Comparison of ENCODE assay signal across 29 cellular contexts in the genomic region with DNA sequence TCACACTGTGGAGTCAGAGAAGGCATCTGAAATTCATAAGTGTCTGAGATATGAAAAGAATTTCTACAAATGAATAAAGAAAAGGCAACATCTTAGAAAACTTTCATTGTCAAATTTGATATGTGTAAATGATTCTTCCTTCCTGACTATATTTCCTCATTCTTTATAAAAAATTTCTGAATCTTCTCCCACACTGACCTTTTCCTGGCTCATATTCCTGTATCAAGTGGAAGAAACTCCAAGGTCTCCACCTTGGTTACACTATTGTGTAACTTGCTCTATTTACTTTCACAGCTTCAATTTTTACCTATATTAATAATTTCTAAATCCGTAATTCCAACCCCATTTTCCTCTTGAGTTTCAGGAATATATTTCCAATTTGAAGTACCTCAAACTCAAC.
DNase-seq lines count a peak whose midpoint lies in the region; ATAC-seq and TF ChIP-seq lines count a peak whose summit lies in the region.
"Had no signal": no experiment of that assay in that cellular context is flagged by ENCODE, and none has a peak within 500 bp of the region (broad histone marks: within the 10 kb centered on the region; RNA-seq: fewer than 3 reads in every experiment).

No MANE protein-coding gene starts in this region.

- no peaks in the 10 kb centered on the region for H3K36me3 ChIP-seq in H7 (replicated peaks; ENCODE audit: control insufficient read depth, insufficient read depth, low read length)
- H3K36me3 ChIP-seq: BE2C; BLaER1; BLaER1 treated with 17β-estradiol and CSF1 and Interleukin-3, amounts not matched to agents 10 nM and 100 nM had no signal

- H3K4me3 ChIP-seq in H7 (ENCODE audit: insufficient read depth, low read depth, low read length) = no peak overlapping the region
- H3K4me3 ChIP-seq: A549; BLaER1; BLaER1 treated with 17β-estradiol and CSF1 and Interleukin-3, amounts not matched to agents 10 nM and 100 nM had no signal

- no peaks in the 10 kb centered on the region for H3K27me3 ChIP-seq in H7 (ENCODE audit: control insufficient read depth, insufficient read depth, low read length)
- H3K27me3 ChIP-seq: BE2C; BLaER1; BLaER1 treated with 17β-estradiol and CSF1 and Interleukin-3, amounts not matched to agents 10 nM and 100 nM had no signal

- peak; percentile 38 for DNase-seq in NCI-H226
- peak; percentile 11 for DNase-seq in iris pigment epithelial cell (ENCODE audit: low read depth)
- no peak for DNase-seq in omental fat pad (ENCODE audit: low spot score)
- no peak for DNase-seq in NCI-H2029 (lab: John Stamatoyannopoulos, UW)
- DNase-seq in H7 = no peak
- DNase-seq: 8988T; ACHN; AML-193; BE2C; C1 segment of cervical spinal cord; Caco-2; Calu3; CD4-positive, alpha-beta memory T cell; CD4-positive, alpha-beta T cell; CD4-positive, CD25-positive, alpha-beta regulatory T cell; CD8-positive, alpha-beta memory T cell; CD8-positive, alpha-beta T cell; COR-L47; DMS 273 treated with DMSO at 0.1 percent for 48 hours; DMS153; DMS53; DMS79; DMS79 treated with DMSO at 0.1 percent for 48 hours; DND-41; EL had no signal

- TF ChIP-seq CTCF in omental fat pad (IDR thresholded peaks at IDR 0.05) = no peak

- ATAC-seq in omental fat pad (ENCODE audit: low FRiP score) = peak; percentile 57
- ATAC-seq in GM18870 (IDR thresholded peaks at IDR 0.05; ENCODE audit: unreplicated experiment) = no peak
- ATAC-seq: A549; CD8-positive, alpha-beta T cell had no signal

Comparison
In these comparisons a context has a peak if more than half of its experiments do, and no peak if none do; other contexts are left out.
1. DNase-seq: peak in NCI-H226 (single experiment) and iris pigment epithelial cell (single experiment); none in omental fat pad (single experiment), NCI-H2029 (single experiment) and H7 (single experiment).